ENCODE assay signal across 1 cellular context in genomic region chr4:168674077-168674747, GRCh38.
TF ChIP-seq lines count a peak whose summit lies in the region.

No MANE protein-coding gene starts in this region.

TF ChIP-seq in GM23338, 12 proteins besides CTCF, POLR2A, EP300 and RAD21 (continued from another document):
- TF ChIP-seq STAT1 (IDR thresholded peaks at IDR 0.05; ENCODE audit: unreplicated experiment) (no peak), ZNF331 (CRISPR knock-in tag; IDR thresholded peaks at IDR 0.05; ENCODE audit: low read depth) (no peak), ZNF462 (CRISPR knock-in tag; IDR thresholded peaks at IDR 0.05) (no peak), NANOG (IDR thresholded peaks at IDR 0.05; ENCODE audit: borderline replicate concordance) (no peak), EZH2 (IDR thresholded peaks at IDR 0.05; ENCODE audit: low read depth, unreplicated experiment) (no peak), EZH2phosphoT487 (IDR thresholded peaks at IDR 0.05; ENCODE audit: unreplicated experiment) (no peak), ETS1 (IDR thresholded peaks at IDR 0.05) (no peak), CREB1 (CRISPR knock-in tag; IDR thresholded peaks at IDR 0.05; ENCODE audit: low read depth) (no peak), ZNF114 (CRISPR knock-in tag; IDR thresholded peaks at IDR 0.05) (no peak), REST (IDR thresholded peaks at IDR 0.05; ENCODE audit: unreplicated experiment) (no peak)
